ENCODE assay signal across 8 cellular contexts in the genomic region with DNA sequence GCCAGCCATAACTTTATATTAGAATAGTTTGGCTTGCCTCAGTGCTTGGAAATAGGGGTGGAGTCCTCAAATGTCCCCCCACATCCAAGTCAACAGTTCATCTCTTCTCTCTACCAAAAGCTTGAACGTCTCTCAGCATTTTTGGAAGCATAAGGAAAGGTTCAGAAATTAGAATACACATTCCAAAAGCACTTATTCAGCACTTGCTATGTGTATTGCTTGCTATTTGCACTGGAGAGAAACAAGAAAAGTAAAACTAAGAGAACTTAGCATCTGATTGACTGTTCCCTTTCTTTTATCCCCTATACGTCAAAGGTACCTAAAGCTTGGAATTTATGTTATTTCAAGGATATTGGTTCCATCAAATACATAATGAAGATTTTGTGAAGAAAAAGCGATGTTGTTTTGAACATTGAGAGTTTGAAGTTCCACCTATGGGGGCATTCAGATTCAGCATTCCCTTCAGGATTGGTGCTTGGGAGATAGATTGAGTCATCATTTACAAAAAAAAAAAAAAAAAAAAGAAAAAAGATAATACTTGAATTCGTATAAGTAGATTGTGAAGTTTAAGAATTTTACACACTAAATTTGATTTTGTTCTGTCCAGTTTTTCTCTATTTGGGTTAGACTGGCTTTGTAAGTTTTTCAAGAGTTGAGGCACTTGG. TPM values are rescaled to one million over a fixed set of nuclear protein-coding genes. Genes with fewer than 3 reads are reported as not detected.
A peak's percentile ranks its signal among the peaks of the same experiment; 100 is the strongest.
DNase-seq lines count a peak whose midpoint lies in the region; ATAC-seq and TF ChIP-seq lines count a peak whose summit lies in the region.

No MANE protein-coding gene starts in this region.

- H3K9me3 ChIP-seq in SK-N-SH = no peaks in the 10 kb centered on the region

- H3K4me3 ChIP-seq in SK-N-SH (ENCODE audit: low read depth in 2 of 2, low read length in 1 of 2) (peak overlapping the region; percentile 95 to 98), iPS-11a (ENCODE audit: low read depth, low read length) (peak overlapping the region; percentile 96)

- peaks cover 17% of the 10 kb centered on the region; the same call in 1 of the 2 replicates for H3K27me3 ChIP-seq in SK-N-SH (ENCODE audit: insufficient read depth)

- peak overlapping the region; percentile 95 for H3K27ac Mint-ChIP-seq in activated CD8-positive, alpha-beta T cell treated with anti-CD3 and anti-CD28 coated beads, Interleukin-2, amount 10 ng/mL, durations not matched to agents 7 days and 5 days
- H3K27ac Mint-ChIP-seq in stimulated activated naive CD8-positive, alpha-beta T cell treated with anti-CD3 and anti-CD28 coated beads, Interleukin-15, amount 100 ng/mL, for 72 hours = peak overlapping the region; percentile 97 to 99

- DNase-seq in SK-N-SH (no peak), ecto neural progenitor cell (ENCODE audit: low spot score) (no peak)
- no peak for DNase-seq in activated CD8-positive, alpha-beta T cell treated with anti-CD3 and anti-CD28 coated beads, Interleukin-2, amount 10 ng/mL, durations not matched to agents 7 days and 5 days
- DNase-seq in stimulated activated naive CD8-positive, alpha-beta T cell treated with anti-CD3 and anti-CD28 coated beads, Interleukin-15, amount 100 ng/mL, for 72 hours = no peak
- no peak for DNase-seq in stimulated activated CD4-positive, alpha-beta T cell treated with anti-CD3 and anti-CD28 coated beads, Interleukin-4, amount 100 ng/mL, for 24 hours

- no peak for TF ChIP-seq EP300 in SK-N-SH (IDR thresholded peaks at IDR 0.05; ENCODE audit: borderline replicate concordance in 1 of 2, low read depth in 1 of 2, low read length in 1 of 2)

- no peak for TF ChIP-seq RAD21 in SK-N-SH (IDR thresholded peaks at IDR 0.05; ENCODE audit: low read length)

- H3K9ac ChIP-seq in SK-N-SH = peak overlapping the region; percentile 94

- TF ChIP-seq CTCF in SK-N-SH (IDR thresholded peaks at IDR 0.05) = no peak

- H3K36me3 Mint-ChIP-seq in activated CD8-positive, alpha-beta T cell treated with anti-CD3 and anti-CD28 coated beads, Interleukin-2, amount 10 ng/mL, durations not matched to agents 7 days and 5 days (ENCODE audit: low read depth) = peaks cover 36% of the 10 kb centered on the region

- H3K4me3 Mint-ChIP-seq in activated CD8-positive, alpha-beta T cell treated with anti-CD3 and anti-CD28 coated beads, Interleukin-2, amount 10 ng/mL, durations not matched to agents 7 days and 5 days = peak overlapping the region; percentile 97
- peak overlapping the region; percentile 96 to 97 for H3K4me3 Mint-ChIP-seq in stimulated activated naive CD8-positive, alpha-beta T cell treated with anti-CD3 and anti-CD28 coated beads, Interleukin-15, amount 100 ng/mL, for 72 hours

- H3K9me3 Mint-ChIP-seq in activated CD8-positive, alpha-beta T cell treated with anti-CD3 and anti-CD28 coated beads, Interleukin-2, amount 10 ng/mL, durations not matched to agents 7 days and 5 days (ENCODE audit: insufficient read depth) = no peaks in the 10 kb centered on the region
- no peaks in the 10 kb centered on the region for H3K9me3 Mint-ChIP-seq in stimulated activated naive CD8-positive, alpha-beta T cell treated with anti-CD3 and anti-CD28 coated beads, Interleukin-15, amount 100 ng/mL, for 72 hours

- 56% methylated on average over 4 of the region's 4 CpGs for WGBS in SK-N-SH (ENCODE audit: low lambda C conversion rate)

- no peaks in the 10 kb centered on the region for H3K9me2 ChIP-seq in SK-N-SH

- ATAC-seq in SK-N-SH treated with all-trans-retinoic acid at 6 μM for 48 hours = no peak
- no peak for ATAC-seq in activated CD8-positive, alpha-beta T cell treated with anti-CD3 and anti-CD28 coated beads, Interleukin-2, amount 10 ng/mL, durations not matched to agents 7 days and 5 days
- no peak for ATAC-seq in stimulated activated naive CD8-positive, alpha-beta T cell treated with anti-CD3 and anti-CD28 coated beads, Interleukin-15, amount 100 ng/mL, for 72 hours
- ATAC-seq in activated CD4-positive, CD25-positive, alpha-beta regulatory T cell treated with anti-CD3 and anti-CD28 coated beads, Interleukin-2, amount 50 U/mL, for 24 hours = no peak

- H4K20me1 ChIP-seq in SK-N-SH (ENCODE audit: insufficient read depth) = peaks cover 23% of the 10 kb centered on the region; the same call in 1 of the 2 replicates

- peaks cover 4 to 12% of the 10 kb centered on the region in 2 experiments; a peak in 3 of 4 replicates for H3K4me1 ChIP-seq in SK-N-SH (ENCODE audit: control insufficient read depth in 1 of 2, insufficient read depth in 2 of 2, low read depth in 1 of 2, low read length in 1 of 2)

- peaks cover 45% of the 10 kb centered on the region for H3K79me2 ChIP-seq in SK-N-SH (ENCODE audit: insufficient read depth)

- peaks cover 39 to 43% of the 10 kb centered on the region in 2 experiments for H3K36me3 ChIP-seq in SK-N-SH (replicated peaks in 1 of 2; ENCODE audit: control insufficient read depth in 1 of 2, insufficient read depth in 2 of 2, low read length in 1 of 2)

- CTCF ChIA-PET in SK-N-SH (lab: Yijun Ruan, JAX) = interaction anchor here (1.0 to 2.4 kb wide), 7 partner anchors 10 to 252 kb away, joined by 3 to 13 read pairs (median 4); no protein-coding TSS in a partner anchor
- CTCF ChIA-PET in activated CD8-positive, alpha-beta T cell treated with anti-CD3 and anti-CD28 coated beads, Interleukin-2, amount 10 ng/mL, durations not matched to agents 7 days and 5 days (lab: Charles Lee) = interaction anchor here (0.8 to 2.5 kb wide), 6 partner anchors 16 to 213 kb away, joined by 3 to 16 read pairs (median 4); partner anchors contain the start of genes SIAE and SPA17

- H3K4me2 ChIP-seq in SK-N-SH = peak overlapping the region; percentile 93

- no peak overlapping the region; the same call in 1 of the 2 replicates for H2AFZ ChIP-seq in SK-N-SH (ENCODE audit: low read depth)

- POLR2A ChIA-PET in SK-N-SH (lab: Yijun Ruan, JAX) = no interaction called here
- POLR2A ChIA-PET in activated CD8-positive, alpha-beta T cell treated with anti-CD3 and anti-CD28 coated beads, Interleukin-2, amount 10 ng/mL, durations not matched to agents 7 days and 5 days (lab: Charles Lee) = interaction anchor here (0.6 to 2.5 kb wide), 4 partner anchors 47 to 252 kb away, joined by 4 to 19 read pairs (median 6); partner anchors contain the start of gene MSANTD2

- peaks cover 10% of the 10 kb centered on the region for H3K27me3 Mint-ChIP-seq in activated CD8-positive, alpha-beta T cell treated with anti-CD3 and anti-CD28 coated beads, Interleukin-2, amount 10 ng/mL, durations not matched to agents 7 days and 5 days (ENCODE audit: low read depth)
- no peaks in the 10 kb centered on the region for H3K27me3 Mint-ChIP-seq in stimulated activated naive CD8-positive, alpha-beta T cell treated with anti-CD3 and anti-CD28 coated beads, Interleukin-15, amount 100 ng/mL, for 72 hours

- H3F3A ChIP-seq in SK-N-SH (replicated peaks; ENCODE audit: insufficient read depth) = peaks cover 5% of the 10 kb centered on the region

- peaks cover 24% of the 10 kb centered on the region for H3K4me1 Mint-ChIP-seq in activated CD8-positive, alpha-beta T cell treated with anti-CD3 and anti-CD28 coated beads, Interleukin-2, amount 10 ng/mL, durations not matched to agents 7 days and 5 days (ENCODE audit: low read depth)
- peaks cover 30% of the 10 kb centered on the region for H3K4me1 Mint-ChIP-seq in stimulated activated naive CD8-positive, alpha-beta T cell treated with anti-CD3 and anti-CD28 coated beads, Interleukin-15, amount 100 ng/mL, for 72 hours

- peak overlapping the region in 1 of 2 experiments; percentile 94; a peak in 2 of 4 replicates for H3K27ac ChIP-seq in SK-N-SH (ENCODE audit: low read depth in 2 of 2, low read length in 1 of 2)

TF ChIP-seq in SK-N-SH, 30 proteins besides CTCF, POLR2A, EP300 and RAD21 (continues in another document):
- no peak for TF ChIP-seq JUND (IDR thresholded peaks at IDR 0.05)
- no peak for TF ChIP-seq TCF12 (IDR thresholded peaks at IDR 0.05)
- TF ChIP-seq TAF1 (IDR thresholded peaks at IDR 0.05; ENCODE audit: borderline replicate concordance, low read depth, low read length) = no peak

TF ChIP-seq in SK-N-SH treated with all-trans-retinoic acid at 6 μM for 48 hours, 23 proteins besides CTCF, POLR2A, EP300 and RAD21 (continues in another document):
- no peak for TF ChIP-seq ARNTL (CRISPR knock-in tag; IDR thresholded peaks at IDR 0.05; ENCODE audit: borderline replicate concordance, low read depth)

RNA-seq across cellular contexts. Expression of gene TBRG1, which starts 1.3 kb away (rescaled TPM):
- 22.0 and 29.0 TPM in 2 replicates for polyA plus RNA-seq in SK-N-SH (2012; rRNA removed)
- polyA plus RNA-seq in SK-N-SH (2012; cell fraction: cytosol; rRNA removed) = 19.6 and 21.2 TPM in 2 replicates
- 61.6 and 96.9 TPM in 2 replicates for polyA plus RNA-seq in SK-N-SH (2012; cell fraction: nucleus; rRNA removed)
- total RNA-seq in activated CD8-positive, alpha-beta T cell treated with anti-CD3 and anti-CD28 coated beads, Interleukin-2, amount 10 ng/mL, durations not matched to agents 7 days and 5 days = 10 to 100 TPM; 36.2 to 41.3 TPM

RNA-seq across cellular contexts. Expression of gene PANX3, which starts 12.8 kb away (rescaled TPM):
- not detected in 2 replicates for polyA plus RNA-seq in SK-N-SH (2012; rRNA removed)
- not detected in 2 replicates for polyA plus RNA-seq in SK-N-SH (2012; cell fraction: cytosol; rRNA removed)
- not detected in 2 replicates for polyA plus RNA-seq in SK-N-SH (2012; cell fraction: nucleus; rRNA removed)
- not detected for total RNA-seq in activated CD8-positive, alpha-beta T cell treated with anti-CD3 and anti-CD28 coated beads, Interleukin-2, amount 10 ng/mL, durations not matched to agents 7 days and 5 days

RNA-seq across cellular contexts. Expression of gene SIAE, which starts 49.5 kb away (rescaled TPM):
- polyA plus RNA-seq in SK-N-SH (2012; rRNA removed) = 27.9 and 47.0 TPM in 2 replicates
- 35.8 and 36.8 TPM in 2 replicates for polyA plus RNA-seq in SK-N-SH (2012; cell fraction: cytosol; rRNA removed)
- polyA plus RNA-seq in SK-N-SH (2012; cell fraction: nucleus; rRNA removed) = 30.8 and 43.9 TPM in 2 replicates
- total RNA-seq in activated CD8-positive, alpha-beta T cell treated with anti-CD3 and anti-CD28 coated beads, Interleukin-2, amount 10 ng/mL, durations not matched to agents 7 days and 5 days = 1 to 10 TPM; 4.8 to 5.7 TPM

RNA-seq across cellular contexts. Expression of gene SPA17, which starts 49.7 kb away (rescaled TPM):
- 7.7 and 11.7 TPM in 2 replicates for polyA plus RNA-seq in SK-N-SH (2012; rRNA removed)
- 14.6 and 17.8 TPM in 2 replicates for polyA plus RNA-seq in SK-N-SH (2012; cell fraction: cytosol; rRNA removed)
- polyA plus RNA-seq in SK-N-SH (2012; cell fraction: nucleus; rRNA removed) = 1.8 and 3.8 TPM in 2 replicates
- total RNA-seq in activated CD8-positive, alpha-beta T cell treated with anti-CD3 and anti-CD28 coated beads, Interleukin-2, amount 10 ng/mL, durations not matched to agents 7 days and 5 days = 1 to 10 TPM; 2.6 TPM

RNA-seq across cellular contexts. Expression of gene OR8A1, which starts 54.2 kb away (rescaled TPM):
- not detected in 2 replicates for polyA plus RNA-seq in SK-N-SH (2012; rRNA removed)
- polyA plus RNA-seq in SK-N-SH (2012; cell fraction: cytosol; rRNA removed) = not detected in 2 replicates
- polyA plus RNA-seq in SK-N-SH (2012; cell fraction: nucleus; rRNA removed) = not detected in 2 replicates
- total RNA-seq in activated CD8-positive, alpha-beta T cell treated with anti-CD3 and anti-CD28 coated beads, Interleukin-2, amount 10 ng/mL, durations not matched to agents 7 days and 5 days = not detected
